ENCODE assay signal across 8 cellular contexts in genomic region chr3:14948609-14949038, GRCh38. TPM values are rescaled to one million over a fixed set of nuclear protein-coding genes. Genes with fewer than 3 reads are reported as not detected.
DNase-seq lines count a peak whose midpoint lies in the region; ATAC-seq and TF ChIP-seq lines count a peak whose summit lies in the region.

No MANE protein-coding gene starts in this region.

- H3K9me3 Mint-ChIP-seq in CD14-positive monocyte (no peaks in the 10 kb centered on the region), nephron progenitor cell (no peaks in the 10 kb centered on the region)

- H3K4me1 ChIP-seq in HUES48 (ENCODE audit: control insufficient read depth, insufficient read depth, low read length) (peaks cover 16% of the 10 kb centered on the region), colonic mucosa (peaks cover 5% of the 10 kb centered on the region)

- H3K36me3 ChIP-seq in HUES48 (ENCODE audit: control insufficient read depth, insufficient read depth, low read length), result peaks cover 38% of the 10 kb centered on the region
- H3K36me3 ChIP-seq in colonic mucosa, result no peaks in the 10 kb centered on the region

- intact Hi-C loops in CD14-positive monocyte (cut with micrococcal nuclease) (loop anchor here (5.0 to 10.0 kb wide), 6 partner anchors 116 to 771 kb away; partner anchors contain the start of genes BTD (in 1 of the 2), CCDC174 (in 1 of the 2), HACL1 (in 1 of the 2) and LSM3 (in 1 of the 2)), colonic mucosa (cut with DNase I) (no loop called here)

- peak overlapping the region; percentile 92 to 98 for H3K4me3 Mint-ChIP-seq in CD14-positive monocyte
- peak overlapping the region; percentile 94 for H3K4me3 Mint-ChIP-seq in nephron progenitor cell

- H3K9ac ChIP-seq in HUES48 (ENCODE audit: low read depth, low read length) (peak overlapping the region; percentile 95), colonic mucosa (ENCODE audit: low read depth in 2 of 2, low read length in 2 of 2) (peak overlapping the region; percentile 57 to 88)

- TF ChIP-seq CTCF in CD14-positive monocyte (IDR thresholded peaks at IDR 0.05) (no peak), colonic mucosa (IDR thresholded peaks at IDR 0.05) (no peak), nephron progenitor cell (IDR thresholded peaks at IDR 0.05) (no peak)

- ATAC-seq in HG02840 (IDR thresholded peaks at IDR 0.05; ENCODE audit: low FRiP score, unreplicated experiment) (no peak), GM19452 (IDR thresholded peaks at IDR 0.05; ENCODE audit: unreplicated experiment) (no peak)

- no peaks in the 10 kb centered on the region for H3K27me3 ChIP-seq in HUES48 (ENCODE audit: control insufficient read depth, insufficient read depth, low read length)
- H3K27me3 ChIP-seq in colonic mucosa, result no peaks in the 10 kb centered on the region

- H3K27ac Mint-ChIP-seq in CD14-positive monocyte, result peak overlapping the region; percentile 62 to 100 (median 88)
- H3K27ac Mint-ChIP-seq in nephron progenitor cell, result peak overlapping the region; percentile 94

- H3K4me3 ChIP-seq in HUES48 (ENCODE audit: low read depth, low read length) (peak overlapping the region; percentile 97), colonic mucosa (peak overlapping the region; percentile 74)

- H3K4me1 Mint-ChIP-seq in CD14-positive monocyte (peaks cover 30% of the 10 kb centered on the region), nephron progenitor cell (peaks cover 39% of the 10 kb centered on the region)

- H3K27ac ChIP-seq in HUES48 (ENCODE audit: low read depth, low read length) (peak overlapping the region; percentile 94), colonic mucosa (peak overlapping the region; percentile 99)

- H3K9me3 ChIP-seq in HUES48 (ENCODE audit: control insufficient read depth, insufficient read depth, low read length), result no peaks in the 10 kb centered on the region
- no peaks in the 10 kb centered on the region for H3K9me3 ChIP-seq in colonic mucosa

- H3K36me3 Mint-ChIP-seq in CD14-positive monocyte, result peaks cover 23 to 28% of the 10 kb centered on the region in 2 donors
- H3K36me3 Mint-ChIP-seq in nephron progenitor cell (ENCODE audit: low read depth), result peaks cover 56% of the 10 kb centered on the region

- no peaks in the 10 kb centered on the region for H3K27me3 Mint-ChIP-seq in CD14-positive monocyte (ENCODE audit: low read depth in 3 of 3)
- H3K27me3 Mint-ChIP-seq in nephron progenitor cell (ENCODE audit: low read depth, poor library complexity), result peaks cover 3% of the 10 kb centered on the region

- no peak for DNase-seq in CD14-positive monocyte (ENCODE audit: low spot score)
- DNase-seq in colonic mucosa, result no peak
- DNase-seq in nephron progenitor cell, result no peak
- no peak for DNase-seq in stimulated activated CD4-positive, alpha-beta T cell treated with anti-CD3 and anti-CD28 coated beads, Interleukin-2, amount 100 ng/mL, for 48 hours
- DNase-seq in GOT3 (lab: John Stamatoyannopoulos, UW), result no peak

RNA-seq across cellular contexts. Expression of gene NR2C2, which starts 1.2 kb away (rescaled TPM):
- polyA plus RNA-seq in CD14-positive monocyte, result 1 to 10 TPM; 3.4 to 3.8 TPM
- 10 to 100 TPM; 33.8 to 41.3 TPM for total RNA-seq in colonic mucosa
